16 cellular contexts compared by ENCODE assay signal in genomic region chr7:45160374-45160773, GRCh38. TPM values are rescaled to one million over a fixed set of nuclear protein-coding genes. Genes with fewer than 3 reads are reported as not detected.
DNase-seq lines count a peak whose midpoint lies in the region; ATAC-seq and TF ChIP-seq lines count a peak whose summit lies in the region.
"Had no signal": no experiment of that assay in that cellular context is flagged by ENCODE, and none has a peak within 500 bp of the region (broad histone marks: within the 10 kb centered on the region; RNA-seq: fewer than 3 reads in every experiment).

No MANE protein-coding gene starts in this region.

- no peaks in the 10 kb centered on the region for H3F3A ChIP-seq in SK-N-SH (replicated peaks; ENCODE audit: insufficient read depth)

- H3K9ac ChIP-seq in SK-N-SH, result no peak overlapping the region

- POLR2A ChIA-PET in SK-N-SH (lab: Yijun Ruan, JAX), result no interaction called here

- no peak for TF ChIP-seq CTCF in SK-N-SH (IDR thresholded peaks at IDR 0.05)
- no peak for TF ChIP-seq CTCF in RWPE2 (IDR thresholded peaks at IDR 0.05; ENCODE audit: poor library complexity, severe bottlenecking)
- no peak for TF ChIP-seq CTCF in psoas muscle (IDR thresholded peaks at IDR 0.05)

- TF ChIP-seq RAD21 in SK-N-SH (IDR thresholded peaks at IDR 0.05; ENCODE audit: low read length), result no peak

- H3K9me2 ChIP-seq in SK-N-SH, result no peaks in the 10 kb centered on the region

- 0 out of 2 replicates have a peak, but pooled peaks cover 4% of the 10 kb centered on the region for H3K9me3 ChIP-seq in SK-N-SH
- no peaks in the 10 kb centered on the region for H3K9me3 ChIP-seq in RWPE2 (ENCODE audit: severe bottlenecking)
- H3K9me3 ChIP-seq in psoas muscle, result no peaks in the 10 kb centered on the region
- H3K9me3 ChIP-seq in MG63, result no peaks in the 10 kb centered on the region
- H3K9me3 ChIP-seq: colonic mucosa, uterus had no signal

- no peak overlapping the region for H2AFZ ChIP-seq in SK-N-SH (ENCODE audit: low read depth)

- ATAC-seq in SK-N-SH treated with all-trans-retinoic acid at 6 μM for 48 hours (no peak), GM21717 (IDR thresholded peaks at IDR 0.05; ENCODE audit: unreplicated experiment) (peak; percentile 49), RWPE2 (ENCODE audit: low read depth) (no peak), psoas muscle (no peak)
- ATAC-seq: A549 had no signal

- DNase-seq in SK-N-SH (peak; percentile 66), RWPE2 (ENCODE audit: low spot score) (peak; percentile 13), psoas muscle (peak in 1 of 2 donors; percentile 14), MG63 (no peak), SK-N-DZ (ENCODE audit: low spot score) (no peak), NCI-H1048 (lab: John Stamatoyannopoulos, UW) (no peak)
- DNase-seq: activated naive CD4-positive, alpha-beta T cell treated with anti-CD3 and anti-CD28 coated beads for 36 hours; colonic mucosa; DMS153; foreskin melanocyte; NCI-H2227 treated with DMSO at 0.1 percent for 48 hours; SHP77 had no signal

- no peak overlapping the region for H3K4me3 ChIP-seq in SK-N-SH (ENCODE audit: low read depth in 2 of 2, low read length in 1 of 2)
- no peak overlapping the region for H3K4me3 ChIP-seq in RWPE2 (ENCODE audit: severe bottlenecking)
- H3K4me3 ChIP-seq in psoas muscle, result peak overlapping the region; percentile 18
- no peak overlapping the region for H3K4me3 ChIP-seq in MG63
- H3K4me3 ChIP-seq: A549, colonic mucosa, uterus had no signal

- intact Hi-C loops in psoas muscle (cut with DNase I), result no loop called here

- H3K36me3 ChIP-seq in SK-N-SH (replicated peaks in 1 of 2; ENCODE audit: control insufficient read depth in 1 of 2, insufficient read depth in 2 of 2, low read length in 1 of 2) (no peaks in the 10 kb centered on the region), RWPE2 (ENCODE audit: low read depth) (no peaks in the 10 kb centered on the region), psoas muscle (ENCODE audit: insufficient read depth in 1 of 2, low read depth in 1 of 2) (no peaks in the 10 kb centered on the region), MG63 (no peaks in the 10 kb centered on the region)
- H3K36me3 ChIP-seq: colonic mucosa, uterus had no signal

- H3K4me1 ChIP-seq in SK-N-SH (ENCODE audit: control insufficient read depth in 1 of 2, insufficient read depth in 2 of 2, low read depth in 1 of 2, low read length in 1 of 2), result peaks cover 0 to 14% of the 10 kb centered on the region in 2 experiments; a peak in 1 of 4 replicates
- H3K4me1 ChIP-seq in RWPE2 (ENCODE audit: insufficient read depth, poor library complexity, severe bottlenecking), result no peaks in the 10 kb centered on the region
- H3K4me1 ChIP-seq in psoas muscle, result no peaks in the 10 kb centered on the region
- H3K4me1 ChIP-seq: colonic mucosa had no signal

- H4K20me1 ChIP-seq in SK-N-SH (ENCODE audit: insufficient read depth), result no peaks in the 10 kb centered on the region

- WGBS in SK-N-SH (ENCODE audit: low lambda C conversion rate), result 71% methylated on average over 9 of the region's 9 CpGs
- WGBS in psoas muscle, 3 donors, result 39 to 41% (median 39%) methylated on average over 9 of the region's 9 CpGs

- TF ChIP-seq EP300 in SK-N-SH (IDR thresholded peaks at IDR 0.05; ENCODE audit: borderline replicate concordance in 1 of 2, low read depth in 1 of 2, low read length in 1 of 2), result no peak

- no peaks in the 10 kb centered on the region for H3K79me2 ChIP-seq in SK-N-SH (ENCODE audit: insufficient read depth)

- H3K27me3 ChIP-seq in SK-N-SH (ENCODE audit: insufficient read depth) (peaks cover 29% of the 10 kb centered on the region), RWPE2 (ENCODE audit: insufficient read depth, poor library complexity, severe bottlenecking) (peaks cover 23% of the 10 kb centered on the region), psoas muscle (ENCODE audit: insufficient read depth in 3 of 3, low read length in 2 of 3) (peaks cover 0 to 14% (median 4%) of the 10 kb centered on the region in 3 donors), MG63 (0 out of 2 replicates have a peak, but pooled peaks cover 5% of the 10 kb centered on the region)

- H3K27ac ChIP-seq in SK-N-SH (ENCODE audit: low read depth in 2 of 2, low read length in 1 of 2) (peak overlapping the region in 1 of 2 experiments; percentile 62; a peak in 2 of 4 replicates), RWPE2 (ENCODE audit: poor library complexity, severe bottlenecking) (no peak overlapping the region), psoas muscle (no peak overlapping the region)
- H3K27ac ChIP-seq: A549, colonic mucosa, uterus had no signal

- CTCF ChIA-PET in SK-N-SH (lab: Yijun Ruan, JAX), result interaction anchor here (0.8 to 1.0 kb wide), 4 partner anchors 19 to 100 kb away, joined by 3 to 6 read pairs (median 3); no protein-coding TSS in a partner anchor

- H3K4me2 ChIP-seq in SK-N-SH, result no peak overlapping the region
- H3K4me2 ChIP-seq: A549 had no signal

TF ChIP-seq in SK-N-SH, 30 proteins besides CTCF, POLR2A, EP300 and RAD21 (continues in another document):
- TF ChIP-seq EZH2phosphoT487 (IDR thresholded peaks at IDR 0.05; ENCODE audit: borderline replicate concordance, low read depth), result no peak
- no peak for TF ChIP-seq NRF1 (IDR thresholded peaks at IDR 0.05; ENCODE audit: low read depth, low read length)
- no peak for TF ChIP-seq FOSL2 (IDR thresholded peaks at IDR 0.05; ENCODE audit: borderline replicate concordance, low read depth)
- TF ChIP-seq JUND (IDR thresholded peaks at IDR 0.05), result no peak
- no peak for TF ChIP-seq FOXJ3 (CRISPR knock-in tag; IDR thresholded peaks at IDR 0.05)
- no peak for TF ChIP-seq PBX3 (IDR thresholded peaks at IDR 0.05)
- no peak for TF ChIP-seq TEAD4 (IDR thresholded peaks at IDR 0.05; ENCODE audit: borderline replicate concordance, insufficient read depth)
- no peak for TF ChIP-seq POLR2AphosphoS5 (IDR thresholded peaks at IDR 0.05; ENCODE audit: low read depth, low read length)

TF ChIP-seq in SK-N-SH treated with all-trans-retinoic acid at 6 μM for 48 hours, 23 proteins besides CTCF, POLR2A, EP300 and RAD21 (continues in another document):
- TF ChIP-seq CREB5 (CRISPR knock-in tag; IDR thresholded peaks at IDR 0.05; ENCODE audit: low read depth), result no peak
- TF ChIP-seq POU6F1 (CRISPR knock-in tag; IDR thresholded peaks at IDR 0.05; ENCODE audit: borderline replicate concordance, low read depth), result no peak
- no peak for TF ChIP-seq ZNF8 (CRISPR knock-in tag; IDR thresholded peaks at IDR 0.05)
- no peak for TF ChIP-seq ZFP30 (CRISPR knock-in tag; IDR thresholded peaks at IDR 0.05)
- TF ChIP-seq PATZ1 (CRISPR knock-in tag; IDR thresholded peaks at IDR 0.05; ENCODE audit: borderline replicate concordance), result no peak

RNA-seq across cellular contexts. Expression of gene RAMP3, which starts 2.8 kb away (rescaled TPM):
- polyA plus RNA-seq in SK-N-SH (2012; rRNA removed) (not detected in 2 replicates), psoas muscle (10 to 100 TPM; 14.0 to 18.0 (median 16.3) TPM)
- polyA plus RNA-seq in SK-N-SH (2012; cell fraction: cytosol; rRNA removed), result 0.03 and 0.04 TPM in 2 replicates
- not detected in 2 replicates for polyA plus RNA-seq in SK-N-SH (2012; cell fraction: nucleus; rRNA removed)
- 10 to 100 TPM in 3 of 4 donors, 1 to 10 TPM in 1; 9.9 to 17.6 (median 14.5) TPM for total RNA-seq in psoas muscle
- not detected in 2 replicates for total RNA-seq in MG63 (2014; rRNA removed; shearing (Covaris generic); ENCODE audit: low replicate concordance)
- not detected in 2 replicates for polyA plus RNA-seq in SK-N-DZ (2014; cell fraction: cytosol; rRNA removed)
- not detected in 2 replicates for polyA plus RNA-seq in SK-N-DZ (2014; cell fraction: nucleus; rRNA removed)
- total RNA-seq: activated naive CD4-positive, alpha-beta T cell treated with anti-CD3 and anti-CD28 coated beads for 36 hours had no signal
- polyA plus RNA-seq: A549 had no signal

RNA-seq across cellular contexts. Expression of gene TBRG4, which starts 48.9 kb away (rescaled TPM):
- polyA plus RNA-seq in SK-N-SH (2012; rRNA removed) (76.2 and 89.4 TPM in 2 replicates), psoas muscle (100 to 1,000 TPM in 2 of 3 donors, 10 to 100 TPM in 1; 90.4 to 195 (median 130) TPM)
- polyA plus RNA-seq in SK-N-SH (2012; cell fraction: cytosol; rRNA removed), result 29.3 and 48.3 TPM in 2 replicates
- 211 and 212 TPM in 2 replicates for polyA plus RNA-seq in SK-N-SH (2012; cell fraction: nucleus; rRNA removed)
- total RNA-seq in psoas muscle, result 100 to 1,000 TPM in 1 of 4 donors, 10 to 100 TPM in 3; 70.9 to 127 (median 84.1) TPM
- total RNA-seq in MG63 (2014; rRNA removed; shearing (Covaris generic); ENCODE audit: low replicate concordance), result 82.0 and 126 TPM in 2 replicates
- polyA plus RNA-seq in SK-N-DZ (2014; cell fraction: cytosol; rRNA removed), result 105 and 131 TPM in 2 replicates
- 294 and 315 TPM in 2 replicates for polyA plus RNA-seq in SK-N-DZ (2014; cell fraction: nucleus; rRNA removed)

Comparison
In these comparisons a context has a peak if more than half of its experiments do, and no peak if none do; other contexts are left out.
1. DNase-seq: peak in SK-N-SH (single experiment) and RWPE2 (single experiment); none in MG63 (single experiment), SK-N-DZ (single experiment) and NCI-H1048 (single experiment).
2. RNA of gene RAMP3, which starts 2.8 kb away (total RNA-seq): 9.9 to 17.6 TPM in psoas muscle; not detected in MG63; every median in the first group is over 10 times any median in the second.